8 cellular contexts compared by ENCODE assay signal in genomic region chr7:152674860-152675760, GRCh38. TPM values are rescaled to one million over a fixed set of nuclear protein-coding genes. Genes with fewer than 3 reads are reported as not detected.
A peak's percentile ranks its signal among the peaks of the same experiment; 100 is the strongest.
DNase-seq lines count a peak whose midpoint lies in the region; ATAC-seq and TF ChIP-seq lines count a peak whose summit lies in the region.

No MANE protein-coding gene starts in this region.

- H3K4me1 Mint-ChIP-seq in dendritic cell treated with granulocyte-macrophage colony-stimulating factor and Interleukin-4, amounts not matched to agents 40 ng/mL and 50 ng/mL, for 4 days (ENCODE audit: low read depth), result peaks cover 14% of the 10 kb centered on the region
- peaks cover 7 to 16% (median 11%) of the 10 kb centered on the region in 4 donors for H3K4me1 Mint-ChIP-seq in naive thymus-derived CD8-positive, alpha-beta T cell

- intact Hi-C loops in dendritic cell treated with granulocyte-macrophage colony-stimulating factor and Interleukin-4, amounts not matched to agents 40 ng/mL and 50 ng/mL, for 4 days (cut with micrococcal nuclease), result loop anchor here (10.0 kb wide), 2 partner anchors 210 to 240 kb away; partner anchors contain the start of gene KMT2C

- peak; percentile 16 for ATAC-seq in GM21367 (IDR thresholded peaks at IDR 0.05; ENCODE audit: unreplicated experiment)
- no peak for ATAC-seq in naive thymus-derived CD8-positive, alpha-beta T cell

- no peak for TF ChIP-seq CTCF in RWPE1 (conservative IDR thresholded peaks at IDR 0.05; ENCODE audit: low read depth)

- no peaks in the 10 kb centered on the region for H3K27me3 Mint-ChIP-seq in dendritic cell treated with granulocyte-macrophage colony-stimulating factor and Interleukin-4, amounts not matched to agents 40 ng/mL and 50 ng/mL, for 4 days
- peaks cover 0 to 3% (median 0%) of the 10 kb centered on the region in 5 donors for H3K27me3 Mint-ChIP-seq in naive thymus-derived CD8-positive, alpha-beta T cell

- peak; percentile 49 for DNase-seq in DMS53 treated with DMSO at 0.1 percent for 48 hours (lab: John Stamatoyannopoulos, UW; ENCODE audit: unreplicated experiment)
- no peak for DNase-seq in Jurkat, Clone E6-1 (ENCODE audit: low read depth, low spot score)
- peak; percentile 18 for DNase-seq in RWPE1 (ENCODE audit: low spot score)
- DNase-seq in naive thymus-derived CD8-positive, alpha-beta T cell, result peak in 1 of 10 donors; percentile 3
- no peak for DNase-seq in central memory CD4-positive, alpha-beta T cell
- DNase-seq in mucosa of gallbladder (ENCODE audit: low spot score), result no peak

- peak overlapping the region; percentile 78 for H3K27ac Mint-ChIP-seq in dendritic cell treated with granulocyte-macrophage colony-stimulating factor and Interleukin-4, amounts not matched to agents 40 ng/mL and 50 ng/mL, for 4 days
- H3K27ac Mint-ChIP-seq in naive thymus-derived CD8-positive, alpha-beta T cell, result peak overlapping the region in 4 of 10 donors; percentile 3 to 94 (median 82)

- H3K4me3 ChIP-seq in Jurkat, Clone E6-1 (ENCODE audit: low read length), result peak overlapping the region; percentile 93

- CTCF ChIA-PET in RWPE1 (lab: Yijun Ruan, JAX), result no interaction called here

- POLR2A ChIA-PET in RWPE1 (lab: Yijun Ruan, JAX; ENCODE audit: low non-redundant PET), result interaction anchor here (0.6 kb wide), 1 partner anchor 18 kb away, joined by 3 read pairs; no protein-coding TSS in a partner anchor
- POLR2A ChIA-PET in naive thymus-derived CD8-positive, alpha-beta T cell (lab: Charles Lee), result no interaction called here

- H3K9me3 Mint-ChIP-seq in dendritic cell treated with granulocyte-macrophage colony-stimulating factor and Interleukin-4, amounts not matched to agents 40 ng/mL and 50 ng/mL, for 4 days, result no peaks in the 10 kb centered on the region
- H3K9me3 Mint-ChIP-seq in naive thymus-derived CD8-positive, alpha-beta T cell, result no peaks in the 10 kb centered on the region

- H3K36me3 Mint-ChIP-seq in dendritic cell treated with granulocyte-macrophage colony-stimulating factor and Interleukin-4, amounts not matched to agents 40 ng/mL and 50 ng/mL, for 4 days (ENCODE audit: low read depth), result peaks cover 6% of the 10 kb centered on the region
- no peaks in the 10 kb centered on the region for H3K36me3 Mint-ChIP-seq in naive thymus-derived CD8-positive, alpha-beta T cell

- H3K27ac ChIP-seq in RWPE1, result peak overlapping the region; percentile 69

- peak overlapping the region; percentile 91 for H3K4me3 Mint-ChIP-seq in dendritic cell treated with granulocyte-macrophage colony-stimulating factor and Interleukin-4, amounts not matched to agents 40 ng/mL and 50 ng/mL, for 4 days
- peak overlapping the region; percentile 81 to 99 (median 96) for H3K4me3 Mint-ChIP-seq in naive thymus-derived CD8-positive, alpha-beta T cell

RNA-seq across cellular contexts. Expression of gene XRCC2, which starts 0.8 kb away (rescaled TPM):
- 13.7 TPM for polyA plus RNA-seq in Jurkat, Clone E6-1 (2012; ENCODE audit: insufficient read depth, insufficient read length)
- 1 to 10 TPM; 1.1 to 1.5 TPM for total RNA-seq in naive thymus-derived CD8-positive, alpha-beta T cell
- under 1 TPM in 2 of 3 donors, not detected in 1; 0.11 to 0.39 TPM for polyA plus RNA-seq in naive thymus-derived CD8-positive, alpha-beta T cell
- 0.69 TPM for total RNA-seq in mucosa of gallbladder

Comparison
In these comparisons a context has a peak if more than half of its experiments do, and no peak if none do; other contexts are left out.
1. DNase-seq: peak in DMS53 treated with DMSO at 0.1 percent for 48 hours (single experiment) and RWPE1 (single experiment); none in Jurkat, Clone E6-1 (single experiment), central memory CD4-positive, alpha-beta T cell (single experiment) and mucosa of gallbladder (single experiment).